Comparison of ENCODE assay signal across 16 cellular contexts in the genomic region with DNA sequence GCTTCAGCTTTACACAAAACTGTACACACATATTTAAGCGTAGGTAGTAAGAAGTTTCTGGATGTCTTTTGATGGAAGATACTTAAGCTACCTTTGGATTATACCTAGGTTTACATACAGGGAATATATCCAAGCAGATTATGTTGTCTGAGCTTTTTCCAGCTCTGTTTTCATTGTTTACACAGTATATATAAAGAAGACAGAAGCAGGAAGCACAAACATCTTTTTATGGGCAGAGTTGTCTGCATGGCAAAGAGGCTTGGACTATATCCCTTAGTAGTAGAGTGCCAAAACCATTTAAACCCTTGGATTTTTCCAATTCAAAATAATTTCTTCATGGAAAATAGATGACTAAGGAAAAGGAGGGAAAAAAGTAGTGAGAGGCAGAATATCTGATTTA.
DNase-seq lines count a peak whose midpoint lies in the region; ATAC-seq lines count a peak whose summit lies in the region.
"Had no signal": no experiment of that assay in that cellular context is flagged by ENCODE, and none has a peak within 500 bp of the region (broad histone marks: within the 10 kb centered on the region; RNA-seq: fewer than 3 reads in every experiment).

No MANE protein-coding gene starts in this region.

- H3K27ac Mint-ChIP-seq in activated CD8-positive, alpha-beta T cell treated with anti-CD3 and anti-CD28 coated beads, Interleukin-2, amount 10 ng/mL, durations not matched to agents 7 days and 5 days = no peak overlapping the region
- H3K27ac Mint-ChIP-seq: CD4-positive, alpha-beta memory T cell; HFFc6 had no signal

- POLR2A ChIA-PET in activated CD8-positive, alpha-beta T cell treated with anti-CD3 and anti-CD28 coated beads, Interleukin-2, amount 10 ng/mL, durations not matched to agents 7 days and 5 days (lab: Charles Lee) = no interaction called here

- no peaks in the 10 kb centered on the region for H3K36me3 Mint-ChIP-seq in activated CD8-positive, alpha-beta T cell treated with anti-CD3 and anti-CD28 coated beads, Interleukin-2, amount 10 ng/mL, durations not matched to agents 7 days and 5 days (ENCODE audit: low read depth)
- H3K36me3 Mint-ChIP-seq: CD4-positive, alpha-beta memory T cell had no signal

- CTCF ChIA-PET in activated CD8-positive, alpha-beta T cell treated with anti-CD3 and anti-CD28 coated beads, Interleukin-2, amount 10 ng/mL, durations not matched to agents 7 days and 5 days (lab: Charles Lee) = interaction anchor here (1.1 kb wide), 1 partner anchor 29 kb away, joined by 5 read pairs; no protein-coding TSS in a partner anchor

- no peak for ATAC-seq in activated CD8-positive, alpha-beta T cell treated with anti-CD3 and anti-CD28 coated beads, Interleukin-2, amount 10 ng/mL, durations not matched to agents 7 days and 5 days
- no peak for ATAC-seq in GM21723 (IDR thresholded peaks at IDR 0.05; ENCODE audit: unreplicated experiment)
- ATAC-seq in GM21528 (IDR thresholded peaks at IDR 0.05; ENCODE audit: low FRiP score, unreplicated experiment) = no peak
- ATAC-seq: A549, HCT116 had no signal

- H3K9me3 Mint-ChIP-seq in activated CD8-positive, alpha-beta T cell treated with anti-CD3 and anti-CD28 coated beads, Interleukin-2, amount 10 ng/mL, durations not matched to agents 7 days and 5 days (ENCODE audit: insufficient read depth) = no peaks in the 10 kb centered on the region
- H3K9me3 Mint-ChIP-seq: HFFc6 had no signal

- DNase-seq in NCI-H748 (lab: John Stamatoyannopoulos, UW; ENCODE audit: unreplicated experiment) (peak; percentile 7), NCI-H748 treated with DMSO at 0.1 percent for 48 hours (lab: John Stamatoyannopoulos, UW) (no peak), DMS53 treated with DMSO at 0.1 percent for 48 hours (lab: John Stamatoyannopoulos, UW; ENCODE audit: unreplicated experiment) (peak; percentile 2), NCI-H69 (lab: John Stamatoyannopoulos, UW) (peak; percentile 6)
- DNase-seq in activated CD8-positive, alpha-beta T cell treated with anti-CD3 and anti-CD28 coated beads, Interleukin-2, amount 10 ng/mL, durations not matched to agents 7 days and 5 days = no peak
- DNase-seq: AML-193; CD4-positive, alpha-beta memory T cell; DMS79; GDM1; GOT3; H7; HFFc6 had no signal

- H3K4me1 Mint-ChIP-seq in activated CD8-positive, alpha-beta T cell treated with anti-CD3 and anti-CD28 coated beads, Interleukin-2, amount 10 ng/mL, durations not matched to agents 7 days and 5 days (ENCODE audit: low read depth) = no peaks in the 10 kb centered on the region
- H3K4me1 Mint-ChIP-seq: CD4-positive, alpha-beta memory T cell had no signal

- H3K4me3 Mint-ChIP-seq in activated CD8-positive, alpha-beta T cell treated with anti-CD3 and anti-CD28 coated beads, Interleukin-2, amount 10 ng/mL, durations not matched to agents 7 days and 5 days = no peak overlapping the region
- H3K4me3 Mint-ChIP-seq: CD4-positive, alpha-beta memory T cell; HFFc6 had no signal

- H3K27me3 Mint-ChIP-seq in activated CD8-positive, alpha-beta T cell treated with anti-CD3 and anti-CD28 coated beads, Interleukin-2, amount 10 ng/mL, durations not matched to agents 7 days and 5 days (ENCODE audit: low read depth) = no peaks in the 10 kb centered on the region

Comparison
In these comparisons a context has a peak if more than half of its experiments do, and no peak if none do; other contexts are left out.
1. DNase-seq: peak in NCI-H748 (single experiment), DMS53 treated with DMSO at 0.1 percent for 48 hours (single experiment) and NCI-H69 (single experiment); none in NCI-H748 treated with DMSO at 0.1 percent for 48 hours (single experiment) and activated CD8-positive, alpha-beta T cell treated with anti-CD3 and anti-CD28 coated beads, Interleukin-2, amount 10 ng/mL, durations not matched to agents 7 days and 5 days (single experiment).